1 cellular context compared by ENCODE assay signal in the genomic region with DNA sequence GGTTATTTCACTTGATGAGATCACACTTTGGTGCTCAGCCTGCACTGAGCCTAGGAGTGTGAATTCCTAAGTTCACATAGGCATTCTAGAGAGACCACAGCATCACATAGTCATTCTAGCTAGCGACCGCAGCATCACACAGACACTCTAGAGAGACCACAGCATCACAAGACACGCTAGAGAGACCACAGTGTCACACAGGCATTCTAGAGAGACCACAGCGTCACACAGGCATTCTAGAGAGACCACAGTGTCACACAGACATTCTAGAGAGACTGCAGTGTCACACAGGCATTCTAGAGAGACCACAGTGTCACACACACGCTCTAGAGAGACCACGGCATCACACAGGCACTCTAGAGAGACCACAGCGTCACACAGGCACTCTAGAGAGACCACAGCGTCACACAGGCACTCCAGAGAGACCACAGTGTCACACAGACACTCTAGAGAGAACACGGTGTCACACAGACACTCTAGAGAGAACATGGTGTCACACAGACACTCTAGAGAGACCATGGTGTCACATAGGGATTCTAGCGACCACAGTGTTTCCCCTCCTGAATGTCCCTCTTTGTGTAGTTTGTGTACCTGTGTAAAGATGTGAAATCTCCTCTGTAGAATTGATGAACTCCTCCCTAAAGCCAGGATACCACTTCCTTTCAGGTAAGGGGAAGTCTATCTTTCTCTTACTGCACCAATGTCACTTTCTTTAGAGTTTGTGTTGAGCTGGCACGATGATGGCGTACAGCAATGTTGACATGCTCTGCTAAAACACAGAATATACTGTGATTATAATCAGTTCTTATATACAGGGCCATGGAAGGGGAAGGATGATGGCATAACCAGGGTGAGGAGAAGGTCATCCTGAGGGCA.
TF ChIP-seq lines count a peak whose summit lies in the region.

No MANE protein-coding gene starts in this region.

TF ChIP-seq in HepG2, 621 proteins besides CTCF, POLR2A, EP300 and RAD21:
- TF ChIP-seq, protein P1, sequence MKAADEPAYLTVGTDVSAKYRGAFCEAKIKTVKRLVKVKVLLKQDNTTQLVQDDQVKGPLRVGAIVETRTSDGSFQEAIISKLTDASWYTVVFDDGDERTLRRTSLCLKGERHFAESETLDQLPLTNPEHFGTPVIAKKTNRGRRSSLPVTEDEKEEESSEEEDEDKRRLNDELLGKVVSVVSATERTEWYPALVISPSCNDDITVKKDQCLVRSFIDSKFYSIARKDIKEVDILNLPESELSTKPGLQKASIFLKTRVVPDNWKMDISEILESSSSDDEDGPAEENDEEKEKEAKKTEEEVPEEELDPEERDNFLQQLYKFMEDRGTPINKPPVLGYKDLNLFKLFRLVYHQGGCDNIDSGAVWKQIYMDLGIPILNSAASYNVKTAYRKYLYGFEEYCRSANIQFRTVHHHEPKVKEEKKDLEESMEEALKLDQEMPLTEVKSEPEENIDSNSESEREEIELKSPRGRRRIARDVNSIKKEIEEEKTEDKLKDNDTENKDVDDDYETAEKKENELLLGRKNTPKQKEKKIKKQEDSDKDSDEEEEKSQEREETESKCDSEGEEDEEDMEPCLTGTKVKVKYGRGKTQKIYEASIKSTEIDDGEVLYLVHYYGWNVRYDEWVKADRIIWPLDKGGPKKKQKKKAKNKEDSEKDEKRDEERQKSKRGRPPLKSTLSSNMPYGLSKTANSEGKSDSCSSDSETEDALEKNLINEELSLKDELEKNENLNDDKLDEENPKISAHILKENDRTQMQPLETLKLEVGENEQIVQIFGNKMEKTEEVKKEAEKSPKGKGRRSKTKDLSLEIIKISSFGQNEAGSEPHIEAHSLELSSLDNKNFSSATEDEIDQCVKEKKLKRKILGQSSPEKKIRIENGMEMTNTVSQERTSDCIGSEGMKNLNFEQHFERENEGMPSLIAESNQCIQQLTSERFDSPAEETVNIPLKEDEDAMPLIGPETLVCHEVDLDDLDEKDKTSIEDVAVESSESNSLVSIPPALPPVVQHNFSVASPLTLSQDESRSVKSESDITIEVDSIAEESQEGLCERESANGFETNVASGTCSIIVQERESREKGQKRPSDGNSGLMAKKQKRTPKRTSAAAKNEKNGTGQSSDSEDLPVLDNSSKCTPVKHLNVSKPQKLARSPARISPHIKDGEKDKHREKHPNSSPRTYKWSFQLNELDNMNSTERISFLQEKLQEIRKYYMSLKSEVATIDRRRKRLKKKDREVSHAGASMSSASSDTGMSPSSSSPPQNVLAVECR (CRISPR knock-in tag; IDR thresholded peaks at IDR 0.05; ENCODE audit: borderline replicate concordance), result 0 out of 2 replicates have a peak, but pooled peaks have one; percentile 16
- no peak for TF ChIP-seq GATAD1 (CRISPR knock-in tag; IDR thresholded peaks at IDR 0.05)
